In the genomic region with DNA sequence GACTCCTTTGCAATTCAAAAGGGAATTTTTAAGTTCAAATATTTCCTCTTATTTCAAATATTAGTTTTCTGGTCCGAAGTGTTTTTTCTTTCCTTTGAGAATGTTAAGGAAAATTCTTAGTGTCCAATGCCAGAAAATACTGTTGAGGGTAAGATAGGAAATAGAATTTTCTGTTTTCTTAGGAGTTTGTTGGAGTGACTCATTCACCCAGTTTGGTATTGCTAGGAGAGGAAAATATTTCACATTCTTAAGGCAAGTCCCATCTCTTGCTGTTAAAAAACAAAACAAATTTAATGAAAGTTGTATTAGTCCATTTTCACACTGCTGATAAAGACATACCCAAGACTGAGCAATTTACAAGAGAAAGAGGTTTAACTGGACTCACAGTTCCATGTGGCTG, we compare ENCODE assay signal across 1 cellular context.
TF ChIP-seq lines count a peak whose summit lies in the region.

No MANE protein-coding gene starts in this region.

TF ChIP-seq in GM23338, 12 proteins besides CTCF, POLR2A, EP300 and RAD21 (continued from another document):
- TF ChIP-seq, protein P1, sequence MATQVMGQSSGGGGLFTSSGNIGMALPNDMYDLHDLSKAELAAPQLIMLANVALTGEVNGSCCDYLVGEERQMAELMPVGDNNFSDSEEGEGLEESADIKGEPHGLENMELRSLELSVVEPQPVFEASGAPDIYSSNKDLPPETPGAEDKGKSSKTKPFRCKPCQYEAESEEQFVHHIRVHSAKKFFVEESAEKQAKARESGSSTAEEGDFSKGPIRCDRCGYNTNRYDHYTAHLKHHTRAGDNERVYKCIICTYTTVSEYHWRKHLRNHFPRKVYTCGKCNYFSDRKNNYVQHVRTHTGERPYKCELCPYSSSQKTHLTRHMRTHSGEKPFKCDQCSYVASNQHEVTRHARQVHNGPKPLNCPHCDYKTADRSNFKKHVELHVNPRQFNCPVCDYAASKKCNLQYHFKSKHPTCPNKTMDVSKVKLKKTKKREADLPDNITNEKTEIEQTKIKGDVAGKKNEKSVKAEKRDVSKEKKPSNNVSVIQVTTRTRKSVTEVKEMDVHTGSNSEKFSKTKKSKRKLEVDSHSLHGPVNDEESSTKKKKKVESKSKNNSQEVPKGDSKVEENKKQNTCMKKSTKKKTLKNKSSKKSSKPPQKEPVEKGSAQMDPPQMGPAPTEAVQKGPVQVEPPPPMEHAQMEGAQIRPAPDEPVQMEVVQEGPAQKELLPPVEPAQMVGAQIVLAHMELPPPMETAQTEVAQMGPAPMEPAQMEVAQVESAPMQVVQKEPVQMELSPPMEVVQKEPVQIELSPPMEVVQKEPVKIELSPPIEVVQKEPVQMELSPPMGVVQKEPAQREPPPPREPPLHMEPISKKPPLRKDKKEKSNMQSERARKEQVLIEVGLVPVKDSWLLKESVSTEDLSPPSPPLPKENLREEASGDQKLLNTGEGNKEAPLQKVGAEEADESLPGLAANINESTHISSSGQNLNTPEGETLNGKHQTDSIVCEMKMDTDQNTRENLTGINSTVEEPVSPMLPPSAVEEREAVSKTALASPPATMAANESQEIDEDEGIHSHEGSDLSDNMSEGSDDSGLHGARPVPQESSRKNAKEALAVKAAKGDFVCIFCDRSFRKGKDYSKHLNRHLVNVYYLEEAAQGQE (IDR thresholded peaks at IDR 0.05; ENCODE audit: unreplicated experiment) = no peak
- TF ChIP-seq POLR2AphosphoS5 (IDR thresholded peaks at IDR 0.05; ENCODE audit: low read depth) (no peak), NANOG (IDR thresholded peaks at IDR 0.05; ENCODE audit: borderline replicate concordance) (no peak), STAT1 (IDR thresholded peaks at IDR 0.05; ENCODE audit: unreplicated experiment) (no peak), EZH2 (IDR thresholded peaks at IDR 0.05; ENCODE audit: low read depth, unreplicated experiment) (no peak), ZNF331 (CRISPR knock-in tag; IDR thresholded peaks at IDR 0.05; ENCODE audit: low read depth) (no peak), CREB1 (CRISPR knock-in tag; IDR thresholded peaks at IDR 0.05; ENCODE audit: low read depth) (no peak), EZH2phosphoT487 (IDR thresholded peaks at IDR 0.05; ENCODE audit: unreplicated experiment) (no peak), ZNF114 (CRISPR knock-in tag; IDR thresholded peaks at IDR 0.05) (no peak)
- TF ChIP-seq, protein P2, sequence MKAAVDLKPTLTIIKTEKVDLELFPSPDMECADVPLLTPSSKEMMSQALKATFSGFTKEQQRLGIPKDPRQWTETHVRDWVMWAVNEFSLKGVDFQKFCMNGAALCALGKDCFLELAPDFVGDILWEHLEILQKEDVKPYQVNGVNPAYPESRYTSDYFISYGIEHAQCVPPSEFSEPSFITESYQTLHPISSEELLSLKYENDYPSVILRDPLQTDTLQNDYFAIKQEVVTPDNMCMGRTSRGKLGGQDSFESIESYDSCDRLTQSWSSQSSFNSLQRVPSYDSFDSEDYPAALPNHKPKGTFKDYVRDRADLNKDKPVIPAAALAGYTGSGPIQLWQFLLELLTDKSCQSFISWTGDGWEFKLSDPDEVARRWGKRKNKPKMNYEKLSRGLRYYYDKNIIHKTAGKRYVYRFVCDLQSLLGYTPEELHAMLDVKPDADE (IDR thresholded peaks at IDR 0.05) = no peak
TF ChIP-seq in GM23338: peak in this region for 0.
